ENCODE assay signal across 1 cellular context in genomic region chr16:31183432-31184428, GRCh38.
TF ChIP-seq lines count a peak whose summit lies in the region.

No MANE protein-coding gene starts in this region.

TF ChIP-seq in IMR-90, 13 proteins besides CTCF, POLR2A, EP300 and RAD21:
- TF ChIP-seq RCOR1 (IDR thresholded peaks at IDR 0.05; ENCODE audit: insufficient replicate concordance, low read length) (no peak), BHLHE40 (IDR thresholded peaks at IDR 0.05; ENCODE audit: low read depth, low read length) (no peak), ELK1 (IDR thresholded peaks at IDR 0.05; ENCODE audit: borderline replicate concordance, low read depth, low read length) (no peak), NFE2L2 (IDR thresholded peaks at IDR 0.05; ENCODE audit: low read depth, low read length) (no peak), MXI1 (IDR thresholded peaks at IDR 0.05; ENCODE audit: borderline replicate concordance, low read depth, low read length) (no peak), MAZ (IDR thresholded peaks at IDR 0.05; ENCODE audit: borderline replicate concordance, low read depth, low read length) (no peak), MAFK (IDR thresholded peaks at IDR 0.05; ENCODE audit: low read depth, low read length) (no peak), USF2 (IDR thresholded peaks at IDR 0.05; ENCODE audit: low read depth, low read length) (no peak), SMC3 (IDR thresholded peaks at IDR 0.05; ENCODE audit: low read depth, low read length) (no peak), CHD1 (IDR thresholded peaks at IDR 0.05; ENCODE audit: low read depth, low read length) (no peak), CEBPB (IDR thresholded peaks at IDR 0.05; ENCODE audit: low read depth, low read length) (no peak), RFX5 (IDR thresholded peaks at IDR 0.05; ENCODE audit: low read depth, low read length) (no peak)
